In genomic region chr11:65857500-65858353, GRCh38 we compare ENCODE assay signal across 8 cellular contexts. TPM values are rescaled to one million over a fixed set of nuclear protein-coding genes. Genes with fewer than 3 reads are reported as not detected.
A peak's percentile ranks its signal among the peaks of the same experiment; 100 is the strongest.
DNase-seq lines count a peak whose midpoint lies in the region; ATAC-seq and TF ChIP-seq lines count a peak whose summit lies in the region.

Gene CFL1, minus strand, starts transcription at chr11:65858180. Its CDS starts 81 bp downstream, at chr11:65858099.

- H3K27ac ChIP-seq in cardiac muscle cell (peak within 1 kb of the TSS; percentile 99), transverse colon (peak within 1 kb of the TSS; percentile 97 to 100 (median 100))

- TF ChIP-seq POLR2A in transverse colon (IDR thresholded peaks at IDR 0.05), result peak; percentile 99

- H3K9ac ChIP-seq in adipocyte (ENCODE audit: low read length), result peak within 1 kb of the TSS; percentile 99

- peak within 1 kb of the TSS; percentile 95 to 97 for H3K27ac Mint-ChIP-seq in T-cell

- DNase-seq in GM10266 (ENCODE audit: extremely low spot score) (peak; percentile 94), NCI-H128 (lab: John Stamatoyannopoulos, UW; ENCODE audit: unreplicated experiment) (peak; percentile 95), T-cell (peak; percentile 91 to 97 (median 96)), adipocyte (ENCODE audit: low read depth) (peak; percentile 99), cardiac muscle cell (ENCODE audit: low read depth in 1 of 2, low spot score in 1 of 2) (peak; percentile 98 to 99), pons (ENCODE audit: low spot score) (peak; percentile 95), transverse colon (peak; percentile 99)

- peaks cover 59 to 66% (median 64%) of the 10 kb centered on the region in 3 donors for H3K4me1 Mint-ChIP-seq in T-cell

- TF ChIP-seq EP300 in transverse colon (IDR thresholded peaks at IDR 0.05; ENCODE audit: low read depth), result peak; percentile 5

- H3K27me3 Mint-ChIP-seq in T-cell, result no peaks in the 10 kb centered on the region

- CTCF ChIA-PET in T-cell (lab: Charles Lee), result interaction anchor here in 1 of 2 donors (0.6 to 3.6 kb wide), 3 partner anchors 25 to 242 kb away, joined by 4 to 167 read pairs (median 11); partner anchors contain the start of genes CCDC85B, FIBP and PCNX3

- peaks cover 45% of the 10 kb centered on the region for H3K36me3 ChIP-seq in adipocyte (ENCODE audit: control insufficient read depth, insufficient read depth, low read length, severe bottlenecking)
- peaks cover 39% of the 10 kb centered on the region for H3K36me3 ChIP-seq in cardiac muscle cell
- peaks cover 2 to 21% (median 14%) of the 10 kb centered on the region in 4 donors for H3K36me3 ChIP-seq in transverse colon

- TF ChIP-seq CTCF in GM10266 (IDR thresholded peaks at IDR 0.05; ENCODE audit: control insufficient read depth, insufficient read depth, low read depth, missing control alignments) (no peak), cardiac muscle cell (IDR thresholded peaks at IDR 0.05; ENCODE audit: low read depth, low read length) (no peak), transverse colon (IDR thresholded peaks at IDR 0.05) (no peak)

- peak within 1 kb of the TSS; percentile 92 to 97 (median 97) for H3K4me3 Mint-ChIP-seq in T-cell

- 1% methylated on average over 71 of the region's 121 CpGs; no CpG with 5 or more reads in 1 of the 2 donors for WGBS in transverse colon (ENCODE audit: low coverage in 1 of 2), 2 donors

- H3K36me3 Mint-ChIP-seq in T-cell, result peaks cover 41% of the 10 kb centered on the region

- peak; percentile 55 for ATAC-seq in HG02642 (IDR thresholded peaks at IDR 0.05; ENCODE audit: poor library complexity, unreplicated experiment)
- peak; percentile 64 to 69 (median 67) for ATAC-seq in T-cell (replicated peaks in 1 of 4)

- no peaks in the 10 kb centered on the region for H3K9me3 Mint-ChIP-seq in T-cell

- H3K4me3 ChIP-seq in adipocyte (ENCODE audit: low read length) (peak within 1 kb of the TSS; percentile 94), cardiac muscle cell (peak within 1 kb of the TSS; percentile 76), transverse colon (peak within 1 kb of the TSS; percentile 84 to 97 (median 90))

- POLR2A ChIA-PET in T-cell (lab: Charles Lee), result interaction anchor here in 1 of 2 donors (0.6 to 2.6 kb wide), 4 partner anchors 30 to 492 kb away, joined by 3 to 20 read pairs (median 6); partner anchors contain the start of gene CCDC85B

- H3K9me3 ChIP-seq in adipocyte (ENCODE audit: control insufficient read depth, low read length) (no peaks in the 10 kb centered on the region), cardiac muscle cell (ENCODE audit: low read depth) (no peaks in the 10 kb centered on the region), transverse colon (no peaks in the 10 kb centered on the region)

- H3K27me3 ChIP-seq in adipocyte (replicated peaks; ENCODE audit: control insufficient read depth, insufficient read depth, low read length) (no peaks in the 10 kb centered on the region), cardiac muscle cell (no peaks in the 10 kb centered on the region), transverse colon (no peaks in the 10 kb centered on the region)

- H3K4me1 ChIP-seq in adipocyte (ENCODE audit: control insufficient read depth, insufficient read depth, low read length) (peaks cover 46% of the 10 kb centered on the region), cardiac muscle cell (ENCODE audit: low read depth) (peaks cover 7% of the 10 kb centered on the region), transverse colon (peaks cover 43 to 73% (median 60%) of the 10 kb centered on the region in 4 donors)

- in situ Hi-C loops in transverse colon (cut with MboI; ENCODE audit: low pct_ligation_motif_present in 1 of 4, low pct_unique_long_range_greater_than_20kb in 1 of 4, low sequenced_read_pairs in 3 of 4), result no loop called here

- intact Hi-C loops in transverse colon (cut with DNase I; ENCODE audit: low total_unique reads), result loop anchor here (2.0 kb wide), 1 partner anchor 15 kb away; the partner anchor contains the start of gene EFEMP2

RNA-seq across cellular contexts. Expression of gene CFL1, which starts in this region (rescaled TPM):
- total RNA-seq in T-cell, result 100 to 1,000 TPM; 584 to 761 (median 636) TPM
- total RNA-seq in cardiac muscle cell, result 974 and 1,709 TPM in 2 replicates
- polyA plus RNA-seq in cardiac muscle cell, result 1,641 and 2,660 TPM in 2 replicates
- total RNA-seq in transverse colon, result 1,000 to 10,000 TPM; 1,308 to 1,852 (median 1,703) TPM

Comparison
In these comparisons a context has a peak if more than half of its experiments do, and no peak if none do; other contexts are left out.
1. Peak in every context shown above with its lines: DNase-seq, ATAC-seq, H3K4me3 ChIP-seq and H3K27ac ChIP-seq.